29 cellular contexts compared by ENCODE assay signal in the genomic region with DNA sequence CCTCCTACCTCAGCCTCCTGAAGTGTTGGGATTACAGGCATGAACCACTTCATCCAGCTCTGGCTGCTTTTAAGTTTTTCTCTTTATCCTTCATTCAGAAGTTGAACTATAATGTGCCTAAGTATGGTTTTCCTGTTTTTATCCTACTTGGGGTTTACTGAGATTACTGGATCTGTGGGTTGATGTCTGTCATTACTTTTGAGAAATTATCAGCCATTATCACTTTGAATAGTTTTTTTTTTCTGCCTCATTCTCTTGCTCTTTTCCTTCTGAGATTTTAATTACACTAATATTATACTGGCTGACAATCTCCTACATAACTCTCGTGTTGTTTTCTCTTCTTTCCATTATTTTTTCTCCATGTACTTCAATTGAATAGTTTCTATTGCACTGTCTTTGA.
"Had no signal": no experiment of that assay in that cellular context is flagged by ENCODE, and none has a peak within 500 bp of the region (broad histone marks: within the 10 kb centered on the region; RNA-seq: fewer than 3 reads in every experiment).

No MANE protein-coding gene starts in this region.

- ATAC-seq: effector memory CD8-positive, alpha-beta T cell; esophagus mucosa; gastrocnemius medialis; heart right ventricle; left colon; left lobe of liver; lower lobe of right lung; mucosa of descending colon had no signal

- DNase-seq: colonic mucosa; cortex of kidney; effector CD8-positive, alpha-beta T cell; effector memory CD8-positive, alpha-beta T cell; endodermal cell; erythroblast; esophagus squamous epithelium; foreskin fibroblast; foreskin melanocyte; gastrocnemius medialis; glutamatergic neuron; head of caudate nucleus; heart right ventricle; hippocampal formation; immature natural killer cell; islet precursor cell; kidney; kidney glomerular epithelial cell; left colon; left ventricle myocardium inferior; lower lobe of right lung; mesenchymal stem cell; mucosa of descending colon; naive B cell had no signal

- H3K9me3 Mint-ChIP-seq: dendritic cell treated with granulocyte-macrophage colony-stimulating factor and Interleukin-4, amounts not matched to agents 40 ng/mL and 50 ng/mL, for 4 days; effector memory CD8-positive, alpha-beta T cell; immature natural killer cell had no signal

- FAIRE-seq: endometrium had no signal

- H3K27me3 Mint-ChIP-seq: dendritic cell treated with granulocyte-macrophage colony-stimulating factor and Interleukin-4, amounts not matched to agents 40 ng/mL and 50 ng/mL, for 4 days had no signal

- H3K4me3 Mint-ChIP-seq: dendritic cell treated with granulocyte-macrophage colony-stimulating factor and Interleukin-4, amounts not matched to agents 40 ng/mL and 50 ng/mL, for 4 days; effector memory CD8-positive, alpha-beta T cell; endodermal cell; immature natural killer cell; mesothelial cell of epicardium; naive B cell had no signal

- H3K27ac Mint-ChIP-seq: dendritic cell treated with granulocyte-macrophage colony-stimulating factor and Interleukin-4, amounts not matched to agents 40 ng/mL and 50 ng/mL, for 4 days; effector memory CD8-positive, alpha-beta T cell; endodermal cell; immature natural killer cell; mesothelial cell of epicardium; naive B cell had no signal

- H3K4me1 Mint-ChIP-seq: endodermal cell, immature natural killer cell, mesothelial cell of epicardium had no signal

- H3K36me3 Mint-ChIP-seq: immature natural killer cell, mesothelial cell of epicardium, naive B cell had no signal
